22 cellular contexts compared by ENCODE assay signal in genomic region chr12:95764848-95765247, GRCh38. TPM values are rescaled to one million over a fixed set of nuclear protein-coding genes. Genes with fewer than 3 reads are reported as not detected.
"Had no signal": no experiment of that assay in that cellular context is flagged by ENCODE, and none has a peak within 500 bp of the region (broad histone marks: within the 10 kb centered on the region; RNA-seq: fewer than 3 reads in every experiment).

No MANE protein-coding gene starts in this region.

- ATAC-seq: activated CD8-positive, alpha-beta memory T cell treated with anti-CD3 and anti-CD28 coated beads, Interleukin-2, amount 10 ng/mL, durations not matched to agents 7 days and 5 days; natural killer cell; T-cell had no signal

- H3K9me3 Mint-ChIP-seq: activated CD4-positive, alpha-beta memory T cell treated with anti-CD3 and anti-CD28 coated beads, Interleukin-2, amount 10 ng/mL, durations not matched to agents 7 days and 5 days; activated naive CD8-positive, alpha-beta T cell treated with anti-CD3 and anti-CD28 coated beads for 36 hours; activated T-helper 17 cell treated with anti-CD3 and anti-CD28 coated beads, Interleukin-2, amount 50 U/mL, for 72 hours; natural killer cell; T-cell had no signal

- H3K36me3 ChIP-seq: colonic mucosa, spleen, tibial artery, uterus had no signal

- H3K4me3 ChIP-seq: colonic mucosa, spleen, tibial artery, uterus had no signal

- H3K9me3 ChIP-seq: colonic mucosa, spleen, tibial artery, uterus had no signal

- H3K27me3 Mint-ChIP-seq: activated T-helper 17 cell treated with anti-CD3 and anti-CD28 coated beads, Interleukin-2, amount 50 U/mL, for 72 hours had no signal

- H3K27me3 ChIP-seq: colonic mucosa, tibial artery, uterus had no signal

- H3K4me1 Mint-ChIP-seq: activated CD8-positive, alpha-beta memory T cell treated with anti-CD3 and anti-CD28 coated beads, Interleukin-2, amount 10 ng/mL, durations not matched to agents 7 days and 5 days; activated naive CD8-positive, alpha-beta T cell treated with anti-CD3 and anti-CD28 coated beads for 36 hours; activated T-helper 17 cell treated with anti-CD3 and anti-CD28 coated beads, Interleukin-2, amount 50 U/mL, for 72 hours; natural killer cell; T-cell had no signal

- H3K27ac Mint-ChIP-seq: activated CD4-positive, alpha-beta memory T cell treated with anti-CD3 and anti-CD28 coated beads, Interleukin-2, amount 10 ng/mL, durations not matched to agents 7 days and 5 days; activated CD8-positive, alpha-beta memory T cell treated with anti-CD3 and anti-CD28 coated beads, Interleukin-2, amount 10 ng/mL, durations not matched to agents 7 days and 5 days; activated naive CD8-positive, alpha-beta T cell treated with anti-CD3 and anti-CD28 coated beads for 36 hours; activated T-helper 17 cell treated with anti-CD3 and anti-CD28 coated beads, Interleukin-2, amount 50 U/mL, for 72 hours; natural killer cell; T-cell had no signal

- H3K4me3 Mint-ChIP-seq: activated CD4-positive, alpha-beta memory T cell treated with anti-CD3 and anti-CD28 coated beads, Interleukin-2, amount 10 ng/mL, durations not matched to agents 7 days and 5 days; activated CD8-positive, alpha-beta memory T cell treated with anti-CD3 and anti-CD28 coated beads, Interleukin-2, amount 10 ng/mL, durations not matched to agents 7 days and 5 days; activated naive CD8-positive, alpha-beta T cell treated with anti-CD3 and anti-CD28 coated beads for 36 hours; activated T-helper 17 cell treated with anti-CD3 and anti-CD28 coated beads, Interleukin-2, amount 50 U/mL, for 72 hours; natural killer cell; T-cell had no signal

- H3K27ac ChIP-seq: colonic mucosa, uterus had no signal

- DNase-seq: activated CD4-positive, alpha-beta memory T cell treated with anti-CD3 and anti-CD28 coated beads, Interleukin-2, amount 10 ng/mL, durations not matched to agents 7 days and 5 days; activated CD4-positive, alpha-beta T cell treated with anti-CD3 and anti-CD28 coated beads for 48 hours; activated CD4-positive, CD25-positive, alpha-beta regulatory T cell; activated CD8-positive, alpha-beta memory T cell treated with anti-CD3 and anti-CD28 coated beads, Interleukin-2, amount 10 ng/mL, durations not matched to agents 7 days and 5 days; activated naive CD4-positive, alpha-beta T cell; activated naive CD8-positive, alpha-beta T cell treated with anti-CD3 and anti-CD28 coated beads for 36 hours; activated T-cell treated with anti-CD3 and anti-CD28 coated beads, Interleukin-2, amount 50 U/mL, for 1 hour; amniotic stem cell; colonic mucosa; erythroblast; head of caudate nucleus; mesendoderm; natural killer cell; posterior cingulate gyrus; retina; spleen; stimulated activated naive CD4-positive, alpha-beta T cell; T-cell; tibial artery; uterus had no signal

- H3K4me1 ChIP-seq: colonic mucosa, uterus had no signal

- H3K36me3 Mint-ChIP-seq: activated CD8-positive, alpha-beta memory T cell treated with anti-CD3 and anti-CD28 coated beads, Interleukin-2, amount 10 ng/mL, durations not matched to agents 7 days and 5 days; activated naive CD8-positive, alpha-beta T cell treated with anti-CD3 and anti-CD28 coated beads for 36 hours; natural killer cell; T-cell had no signal

- FAIRE-seq: frontal cortex had no signal

RNA-seq across cellular contexts. Expression of gene NTN4, which starts 25.7 kb away (rescaled TPM):
- total RNA-seq: activated CD8-positive, alpha-beta memory T cell treated with anti-CD3 and anti-CD28 coated beads, Interleukin-2, amount 10 ng/mL, durations not matched to agents 7 days and 5 days; activated naive CD8-positive, alpha-beta T cell treated with anti-CD3 and anti-CD28 coated beads for 36 hours had no signal
